In the genomic region with DNA sequence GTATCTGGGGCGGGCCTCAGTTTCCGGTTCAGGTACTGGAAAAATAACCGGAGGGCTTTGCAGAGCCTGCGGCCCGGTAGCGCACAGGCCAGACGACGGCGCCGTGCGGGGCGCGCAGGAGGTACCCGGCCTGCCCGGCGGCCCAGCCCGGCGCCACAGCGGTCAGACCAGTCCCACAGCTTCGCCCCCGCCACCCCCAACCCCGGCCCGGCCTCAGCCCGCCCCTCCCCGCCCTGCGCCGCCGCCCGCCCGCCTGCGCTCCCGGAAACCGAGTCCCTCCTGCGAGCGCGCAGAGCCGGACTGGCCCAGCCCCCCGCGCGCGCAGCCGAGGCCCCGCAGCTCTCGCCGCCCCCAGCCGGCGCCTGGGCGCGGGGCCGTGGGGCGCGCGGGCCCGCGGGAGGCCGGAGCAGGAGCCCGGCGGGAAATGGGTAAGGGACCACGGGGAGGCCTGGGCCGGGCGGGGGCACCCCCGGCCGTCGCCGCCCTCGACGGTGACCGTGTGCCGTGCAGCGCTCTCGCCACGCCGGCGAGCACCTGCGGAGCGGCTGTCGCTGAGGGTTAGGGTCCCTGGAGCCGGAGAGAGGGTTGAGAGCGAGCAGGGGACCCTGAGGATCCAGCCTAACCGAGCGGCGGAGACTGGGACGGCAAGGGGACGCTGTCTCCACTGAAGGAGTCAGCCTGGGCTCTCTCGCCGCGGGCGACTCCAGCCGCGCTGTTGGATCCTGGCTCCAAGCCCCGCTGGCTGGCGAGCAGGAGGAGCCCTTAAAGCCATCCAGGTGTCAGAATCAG, we compare ENCODE assay signal across 1 cellular context.
A peak's percentile ranks its signal among the peaks of the same experiment; 100 is the strongest.
TF ChIP-seq lines count a peak whose summit lies in the region.

No MANE protein-coding gene starts in this region.

TF ChIP-seq in HepG2, 621 proteins besides CTCF, POLR2A, EP300 and RAD21 (continued from another document and continues in another):
- TF ChIP-seq, protein P1, sequence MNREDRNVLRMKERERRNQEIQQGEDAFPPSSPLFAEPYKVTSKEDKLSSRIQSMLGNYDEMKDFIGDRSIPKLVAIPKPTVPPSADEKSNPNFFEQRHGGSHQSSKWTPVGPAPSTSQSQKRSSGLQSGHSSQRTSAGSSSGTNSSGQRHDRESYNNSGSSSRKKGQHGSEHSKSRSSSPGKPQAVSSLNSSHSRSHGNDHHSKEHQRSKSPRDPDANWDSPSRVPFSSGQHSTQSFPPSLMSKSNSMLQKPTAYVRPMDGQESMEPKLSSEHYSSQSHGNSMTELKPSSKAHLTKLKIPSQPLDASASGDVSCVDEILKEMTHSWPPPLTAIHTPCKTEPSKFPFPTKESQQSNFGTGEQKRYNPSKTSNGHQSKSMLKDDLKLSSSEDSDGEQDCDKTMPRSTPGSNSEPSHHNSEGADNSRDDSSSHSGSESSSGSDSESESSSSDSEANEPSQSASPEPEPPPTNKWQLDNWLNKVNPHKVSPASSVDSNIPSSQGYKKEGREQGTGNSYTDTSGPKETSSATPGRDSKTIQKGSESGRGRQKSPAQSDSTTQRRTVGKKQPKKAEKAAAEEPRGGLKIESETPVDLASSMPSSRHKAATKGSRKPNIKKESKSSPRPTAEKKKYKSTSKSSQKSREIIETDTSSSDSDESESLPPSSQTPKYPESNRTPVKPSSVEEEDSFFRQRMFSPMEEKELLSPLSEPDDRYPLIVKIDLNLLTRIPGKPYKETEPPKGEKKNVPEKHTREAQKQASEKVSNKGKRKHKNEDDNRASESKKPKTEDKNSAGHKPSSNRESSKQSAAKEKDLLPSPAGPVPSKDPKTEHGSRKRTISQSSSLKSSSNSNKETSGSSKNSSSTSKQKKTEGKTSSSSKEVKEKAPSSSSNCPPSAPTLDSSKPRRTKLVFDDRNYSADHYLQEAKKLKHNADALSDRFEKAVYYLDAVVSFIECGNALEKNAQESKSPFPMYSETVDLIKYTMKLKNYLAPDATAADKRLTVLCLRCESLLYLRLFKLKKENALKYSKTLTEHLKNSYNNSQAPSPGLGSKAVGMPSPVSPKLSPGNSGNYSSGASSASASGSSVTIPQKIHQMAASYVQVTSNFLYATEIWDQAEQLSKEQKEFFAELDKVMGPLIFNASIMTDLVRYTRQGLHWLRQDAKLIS (CRISPR knock-in tag; IDR thresholded peaks at IDR 0.05) = no peak
- TF ChIP-seq ZNF446 (CRISPR knock-in tag; IDR thresholded peaks at IDR 0.05) (no peak), HDAC2 (CRISPR knock-in tag; IDR thresholded peaks at IDR 0.05) (no peak; the same call in 1 of the 2 replicates), HOXD1 (CRISPR knock-in tag; IDR thresholded peaks at IDR 0.05) (no peak), U2AF2 (IDR thresholded peaks at IDR 0.05; ENCODE audit: low read depth, low read length) (no peak), ZFX (CRISPR knock-in tag; IDR thresholded peaks at IDR 0.05; ENCODE audit: low read depth) (peak; percentile 68), NR2F2 (IDR thresholded peaks at IDR 0.05; ENCODE audit: borderline replicate concordance, low read depth) (no peak), CBFB (CRISPR knock-in tag; IDR thresholded peaks at IDR 0.05) (no peak), HNRNPL (IDR thresholded peaks at IDR 0.05; ENCODE audit: low read depth, low read length) (no peak), MAFK (conservative IDR thresholded peaks at IDR 0.05 in 1 of 2, IDR thresholded peaks at IDR 0.05 in 1 of 2; ENCODE audit: low read length in 2 of 2) (no peak), PHF20 (CRISPR knock-in tag; IDR thresholded peaks at IDR 0.05) (no peak), NFYB (CRISPR knock-in tag; IDR thresholded peaks at IDR 0.05) (no peak), ZNF160 (CRISPR knock-in tag; IDR thresholded peaks at IDR 0.05) (no peak), ZNF33B (CRISPR knock-in tag; IDR thresholded peaks at IDR 0.05) (no peak), NFIC (IDR thresholded peaks at IDR 0.05; ENCODE audit: low read length) (no peak), ZKSCAN5 (CRISPR knock-in tag; IDR thresholded peaks at IDR 0.05) (no peak), TOE1 (CRISPR knock-in tag; IDR thresholded peaks at IDR 0.05) (no peak), IRX3 (CRISPR knock-in tag; IDR thresholded peaks at IDR 0.05; ENCODE audit: borderline replicate concordance, low read depth) (no peak), HNRNPLL (IDR thresholded peaks at IDR 0.05; ENCODE audit: low read depth, low read length, poor library complexity, severe bottlenecking) (no peak), EEA1 (CRISPR knock-in tag; IDR thresholded peaks at IDR 0.05; ENCODE audit: borderline replicate concordance) (no peak)
- TF ChIP-seq, protein P2, sequence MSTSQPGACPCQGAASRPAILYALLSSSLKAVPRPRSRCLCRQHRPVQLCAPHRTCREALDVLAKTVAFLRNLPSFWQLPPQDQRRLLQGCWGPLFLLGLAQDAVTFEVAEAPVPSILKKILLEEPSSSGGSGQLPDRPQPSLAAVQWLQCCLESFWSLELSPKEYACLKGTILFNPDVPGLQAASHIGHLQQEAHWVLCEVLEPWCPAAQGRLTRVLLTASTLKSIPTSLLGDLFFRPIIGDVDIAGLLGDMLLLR (CRISPR knock-in tag; IDR thresholded peaks at IDR 0.05) = no peak
- TF ChIP-seq, protein P3, sequence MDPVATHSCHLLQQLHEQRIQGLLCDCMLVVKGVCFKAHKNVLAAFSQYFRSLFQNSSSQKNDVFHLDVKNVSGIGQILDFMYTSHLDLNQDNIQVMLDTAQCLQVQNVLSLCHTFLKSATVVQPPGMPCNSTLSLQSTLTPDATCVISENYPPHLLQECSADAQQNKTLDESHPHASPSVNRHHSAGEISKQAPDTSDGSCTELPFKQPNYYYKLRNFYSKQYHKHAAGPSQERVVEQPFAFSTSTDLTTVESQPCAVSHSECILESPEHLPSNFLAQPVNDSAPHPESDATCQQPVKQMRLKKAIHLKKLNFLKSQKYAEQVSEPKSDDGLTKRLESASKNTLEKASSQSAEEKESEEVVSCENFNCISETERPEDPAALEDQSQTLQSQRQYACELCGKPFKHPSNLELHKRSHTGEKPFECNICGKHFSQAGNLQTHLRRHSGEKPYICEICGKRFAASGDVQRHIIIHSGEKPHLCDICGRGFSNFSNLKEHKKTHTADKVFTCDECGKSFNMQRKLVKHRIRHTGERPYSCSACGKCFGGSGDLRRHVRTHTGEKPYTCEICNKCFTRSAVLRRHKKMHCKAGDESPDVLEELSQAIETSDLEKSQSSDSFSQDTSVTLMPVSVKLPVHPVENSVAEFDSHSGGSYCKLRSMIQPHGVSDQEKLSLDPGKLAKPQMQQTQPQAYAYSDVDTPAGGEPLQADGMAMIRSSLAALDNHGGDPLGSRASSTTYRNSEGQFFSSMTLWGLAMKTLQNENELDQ (CRISPR knock-in tag; IDR thresholded peaks at IDR 0.05; ENCODE audit: borderline replicate concordance) = no peak
- TF ChIP-seq, protein P4, sequence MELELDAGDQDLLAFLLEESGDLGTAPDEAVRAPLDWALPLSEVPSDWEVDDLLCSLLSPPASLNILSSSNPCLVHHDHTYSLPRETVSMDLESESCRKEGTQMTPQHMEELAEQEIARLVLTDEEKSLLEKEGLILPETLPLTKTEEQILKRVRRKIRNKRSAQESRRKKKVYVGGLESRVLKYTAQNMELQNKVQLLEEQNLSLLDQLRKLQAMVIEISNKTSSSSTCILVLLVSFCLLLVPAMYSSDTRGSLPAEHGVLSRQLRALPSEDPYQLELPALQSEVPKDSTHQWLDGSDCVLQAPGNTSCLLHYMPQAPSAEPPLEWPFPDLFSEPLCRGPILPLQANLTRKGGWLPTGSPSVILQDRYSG (CRISPR knock-in tag; IDR thresholded peaks at IDR 0.05) = no peak
- TF ChIP-seq, protein P5, sequence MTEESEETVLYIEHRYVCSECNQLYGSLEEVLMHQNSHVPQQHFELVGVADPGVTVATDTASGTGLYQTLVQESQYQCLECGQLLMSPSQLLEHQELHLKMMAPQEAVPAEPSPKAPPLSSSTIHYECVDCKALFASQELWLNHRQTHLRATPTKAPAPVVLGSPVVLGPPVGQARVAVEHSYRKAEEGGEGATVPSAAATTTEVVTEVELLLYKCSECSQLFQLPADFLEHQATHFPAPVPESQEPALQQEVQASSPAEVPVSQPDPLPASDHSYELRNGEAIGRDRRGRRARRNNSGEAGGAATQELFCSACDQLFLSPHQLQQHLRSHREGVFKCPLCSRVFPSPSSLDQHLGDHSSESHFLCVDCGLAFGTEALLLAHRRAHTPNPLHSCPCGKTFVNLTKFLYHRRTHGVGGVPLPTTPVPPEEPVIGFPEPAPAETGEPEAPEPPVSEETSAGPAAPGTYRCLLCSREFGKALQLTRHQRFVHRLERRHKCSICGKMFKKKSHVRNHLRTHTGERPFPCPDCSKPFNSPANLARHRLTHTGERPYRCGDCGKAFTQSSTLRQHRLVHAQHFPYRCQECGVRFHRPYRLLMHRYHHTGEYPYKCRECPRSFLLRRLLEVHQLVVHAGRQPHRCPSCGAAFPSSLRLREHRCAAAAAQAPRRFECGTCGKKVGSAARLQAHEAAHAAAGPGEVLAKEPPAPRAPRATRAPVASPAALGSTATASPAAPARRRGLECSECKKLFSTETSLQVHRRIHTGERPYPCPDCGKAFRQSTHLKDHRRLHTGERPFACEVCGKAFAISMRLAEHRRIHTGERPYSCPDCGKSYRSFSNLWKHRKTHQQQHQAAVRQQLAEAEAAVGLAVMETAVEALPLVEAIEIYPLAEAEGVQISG (CRISPR knock-in tag; IDR thresholded peaks at IDR 0.05) = 0 out of 2 replicates have a peak, but pooled peaks have one; percentile 30
- TF ChIP-seq, protein P6, sequence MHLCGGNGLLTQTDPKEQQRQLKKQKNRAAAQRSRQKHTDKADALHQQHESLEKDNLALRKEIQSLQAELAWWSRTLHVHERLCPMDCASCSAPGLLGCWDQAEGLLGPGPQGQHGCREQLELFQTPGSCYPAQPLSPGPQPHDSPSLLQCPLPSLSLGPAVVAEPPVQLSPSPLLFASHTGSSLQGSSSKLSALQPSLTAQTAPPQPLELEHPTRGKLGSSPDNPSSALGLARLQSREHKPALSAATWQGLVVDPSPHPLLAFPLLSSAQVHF (CRISPR knock-in tag; IDR thresholded peaks at IDR 0.05) = no peak
- TF ChIP-seq, protein P7, sequence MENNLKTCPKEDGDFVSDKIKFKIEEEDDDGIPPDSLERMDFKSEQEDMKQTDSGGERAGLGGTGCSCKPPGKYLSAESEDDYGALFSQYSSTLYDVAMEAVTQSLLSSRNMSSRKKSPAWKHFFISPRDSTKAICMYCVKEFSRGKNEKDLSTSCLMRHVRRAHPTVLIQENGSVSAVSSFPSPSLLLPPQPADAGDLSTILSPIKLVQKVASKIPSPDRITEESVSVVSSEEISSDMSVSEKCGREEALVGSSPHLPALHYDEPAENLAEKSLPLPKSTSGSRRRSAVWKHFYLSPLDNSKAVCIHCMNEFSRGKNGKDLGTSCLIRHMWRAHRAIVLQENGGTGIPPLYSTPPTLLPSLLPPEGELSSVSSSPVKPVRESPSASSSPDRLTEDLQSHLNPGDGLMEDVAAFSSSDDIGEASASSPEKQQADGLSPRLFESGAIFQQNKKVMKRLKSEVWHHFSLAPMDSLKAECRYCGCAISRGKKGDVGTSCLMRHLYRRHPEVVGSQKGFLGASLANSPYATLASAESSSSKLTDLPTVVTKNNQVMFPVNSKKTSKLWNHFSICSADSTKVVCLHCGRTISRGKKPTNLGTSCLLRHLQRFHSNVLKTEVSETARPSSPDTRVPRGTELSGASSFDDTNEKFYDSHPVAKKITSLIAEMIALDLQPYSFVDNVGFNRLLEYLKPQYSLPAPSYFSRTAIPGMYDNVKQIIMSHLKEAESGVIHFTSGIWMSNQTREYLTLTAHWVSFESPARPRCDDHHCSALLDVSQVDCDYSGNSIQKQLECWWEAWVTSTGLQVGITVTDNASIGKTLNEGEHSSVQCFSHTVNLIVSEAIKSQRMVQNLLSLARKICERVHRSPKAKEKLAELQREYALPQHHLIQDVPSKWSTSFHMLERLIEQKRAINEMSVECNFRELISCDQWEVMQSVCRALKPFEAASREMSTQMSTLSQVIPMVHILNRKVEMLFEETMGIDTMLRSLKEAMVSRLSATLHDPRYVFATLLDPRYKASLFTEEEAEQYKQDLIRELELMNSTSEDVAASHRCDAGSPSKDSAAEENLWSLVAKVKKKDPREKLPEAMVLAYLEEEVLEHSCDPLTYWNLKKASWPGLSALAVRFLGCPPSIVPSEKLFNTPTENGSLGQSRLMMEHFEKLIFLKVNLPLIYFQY (CRISPR knock-in tag; IDR thresholded peaks at IDR 0.05; ENCODE audit: borderline replicate concordance) = no peak
- TF ChIP-seq, protein P8, sequence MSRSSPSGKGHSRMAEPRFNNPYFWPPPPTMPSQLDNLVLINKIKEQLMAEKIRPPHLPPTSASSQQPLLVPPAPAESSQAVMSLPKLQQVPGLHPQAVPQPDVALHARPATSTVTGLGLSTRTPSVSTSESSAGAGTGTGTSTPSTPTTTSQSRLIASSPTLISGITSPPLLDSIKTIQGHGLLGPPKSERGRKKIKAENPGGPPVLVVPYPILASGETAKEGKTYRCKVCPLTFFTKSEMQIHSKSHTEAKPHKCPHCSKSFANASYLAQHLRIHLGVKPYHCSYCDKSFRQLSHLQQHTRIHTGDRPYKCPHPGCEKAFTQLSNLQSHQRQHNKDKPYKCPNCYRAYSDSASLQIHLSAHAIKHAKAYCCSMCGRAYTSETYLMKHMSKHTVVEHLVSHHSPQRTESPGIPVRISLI (CRISPR knock-in tag; IDR thresholded peaks at IDR 0.05; ENCODE audit: borderline replicate concordance) = no peak
- TF ChIP-seq, protein P9, sequence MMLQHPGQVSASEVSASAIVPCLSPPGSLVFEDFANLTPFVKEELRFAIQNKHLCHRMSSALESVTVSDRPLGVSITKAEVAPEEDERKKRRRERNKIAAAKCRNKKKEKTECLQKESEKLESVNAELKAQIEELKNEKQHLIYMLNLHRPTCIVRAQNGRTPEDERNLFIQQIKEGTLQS (CRISPR knock-in tag; IDR thresholded peaks at IDR 0.05) = no peak
- TF ChIP-seq, protein P10, sequence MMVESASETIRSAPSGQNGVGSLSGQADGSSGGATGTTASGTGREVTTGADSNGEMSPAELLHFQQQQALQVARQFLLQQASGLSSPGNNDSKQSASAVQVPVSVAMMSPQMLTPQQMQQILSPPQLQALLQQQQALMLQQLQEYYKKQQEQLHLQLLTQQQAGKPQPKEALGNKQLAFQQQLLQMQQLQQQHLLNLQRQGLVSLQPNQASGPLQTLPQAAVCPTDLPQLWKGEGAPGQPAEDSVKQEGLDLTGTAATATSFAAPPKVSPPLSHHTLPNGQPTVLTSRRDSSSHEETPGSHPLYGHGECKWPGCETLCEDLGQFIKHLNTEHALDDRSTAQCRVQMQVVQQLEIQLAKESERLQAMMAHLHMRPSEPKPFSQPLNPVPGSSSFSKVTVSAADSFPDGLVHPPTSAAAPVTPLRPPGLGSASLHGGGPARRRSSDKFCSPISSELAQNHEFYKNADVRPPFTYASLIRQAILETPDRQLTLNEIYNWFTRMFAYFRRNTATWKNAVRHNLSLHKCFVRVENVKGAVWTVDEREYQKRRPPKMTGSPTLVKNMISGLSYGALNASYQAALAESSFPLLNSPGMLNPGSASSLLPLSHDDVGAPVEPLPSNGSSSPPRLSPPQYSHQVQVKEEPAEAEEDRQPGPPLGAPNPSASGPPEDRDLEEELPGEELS (CRISPR knock-in tag; IDR thresholded peaks at IDR 0.05) = no peak
- TF ChIP-seq, protein P11, sequence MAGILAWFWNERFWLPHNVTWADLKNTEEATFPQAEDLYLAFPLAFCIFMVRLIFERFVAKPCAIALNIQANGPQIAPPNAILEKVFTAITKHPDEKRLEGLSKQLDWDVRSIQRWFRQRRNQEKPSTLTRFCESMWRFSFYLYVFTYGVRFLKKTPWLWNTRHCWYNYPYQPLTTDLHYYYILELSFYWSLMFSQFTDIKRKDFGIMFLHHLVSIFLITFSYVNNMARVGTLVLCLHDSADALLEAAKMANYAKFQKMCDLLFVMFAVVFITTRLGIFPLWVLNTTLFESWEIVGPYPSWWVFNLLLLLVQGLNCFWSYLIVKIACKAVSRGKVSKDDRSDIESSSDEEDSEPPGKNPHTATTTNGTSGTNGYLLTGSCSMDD (CRISPR knock-in tag; IDR thresholded peaks at IDR 0.05) = no peak
